Comparison of ENCODE assay signal across 1 cellular context in genomic region chr13:100128838-100129237, GRCh38.
TF ChIP-seq lines count a peak whose summit lies in the region.

No MANE protein-coding gene starts in this region.

TF ChIP-seq in HepG2, 621 proteins besides CTCF, POLR2A, EP300 and RAD21 (continued from another document):
- no peak for TF ChIP-seq MEF2D (CRISPR knock-in tag; IDR thresholded peaks at IDR 0.05)
